8 cellular contexts compared by ENCODE assay signal in the genomic region with DNA sequence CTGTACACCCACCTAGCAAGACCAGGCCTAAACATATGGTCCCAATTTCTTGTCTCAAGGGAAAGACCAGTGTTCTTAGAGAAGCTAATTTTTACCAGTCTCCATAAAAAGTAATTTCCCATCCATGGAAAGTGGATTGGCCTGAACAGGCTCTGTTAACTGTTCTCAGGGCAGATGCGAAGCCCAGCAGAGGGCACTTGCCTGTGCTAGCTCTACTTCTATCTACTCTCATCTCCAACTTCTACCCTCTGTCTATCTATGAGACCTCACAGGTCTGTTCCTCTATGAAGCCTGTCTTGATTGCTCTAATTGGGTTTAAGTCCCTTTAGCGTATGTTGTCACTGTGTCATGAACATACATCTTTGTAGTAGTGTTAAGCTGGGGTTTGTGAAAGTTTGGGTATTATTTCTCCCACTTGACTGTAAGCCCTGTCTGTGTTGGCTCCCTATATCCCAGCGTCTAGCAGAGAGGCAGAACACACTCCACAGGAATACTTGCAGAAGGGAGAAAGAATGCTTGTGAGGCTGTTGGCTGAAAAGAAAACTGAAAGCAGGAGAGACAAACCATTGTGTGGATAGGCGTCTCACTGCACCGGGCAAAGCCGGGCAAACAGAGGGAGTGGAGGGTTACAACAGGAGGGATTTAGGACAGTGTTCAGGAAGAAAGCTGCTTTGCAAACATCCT.
DNase-seq lines count a peak whose midpoint lies in the region; ATAC-seq, FAIRE-seq and TF ChIP-seq lines count a peak whose summit lies in the region.

No MANE protein-coding gene starts in this region.

- TF ChIP-seq CTCF in GM10266 (IDR thresholded peaks at IDR 0.05; ENCODE audit: control insufficient read depth, insufficient read depth, low read depth, missing control alignments) (peak; percentile 28), WTC11 (IDR thresholded peaks at IDR 0.05) (no peak)

- H3K27ac ChIP-seq in right cardiac atrium (ENCODE audit: low read length) (peak overlapping the region; percentile 63), small intestine (ENCODE audit: low read depth in 1 of 2, low read length in 1 of 2) (peak overlapping the region; percentile 86 to 92)

- no peak overlapping the region for H3K4me3 Mint-ChIP-seq in WTC11

- FAIRE-seq in small intestine (lab: Jason Lieb, UNC), result no peak

- H3K27ac Mint-ChIP-seq in WTC11, result 0 out of 2 replicates have a peak overlapping the region, but pooled peaks have one; percentile 20

- no peaks in the 10 kb centered on the region for H3K9me3 ChIP-seq in right cardiac atrium (ENCODE audit: control insufficient read depth, low read length)
- no peaks in the 10 kb centered on the region for H3K9me3 ChIP-seq in small intestine (ENCODE audit: control insufficient read depth, low read depth)

- CTCF ChIA-PET in WTC11 (lab: Charles Lee), result interaction anchor here (0.7 to 2.8 kb wide), 7 partner anchors 14 to 1237 kb away, joined by 3 to 12 read pairs (median 3); no protein-coding TSS in a partner anchor

- H3K9me3 Mint-ChIP-seq in WTC11, result no peaks in the 10 kb centered on the region

- H3K4me1 Mint-ChIP-seq in WTC11, result peaks cover 50% of the 10 kb centered on the region

- H3K4me1 ChIP-seq in right cardiac atrium (ENCODE audit: control insufficient read depth, insufficient read depth, low read length) (peaks cover 4% of the 10 kb centered on the region), small intestine (ENCODE audit: control insufficient read depth in 2 of 2, insufficient read depth in 1 of 2, low read depth in 1 of 2, low read length in 1 of 2) (peaks cover 6 to 14% of the 10 kb centered on the region in 2 donors)

- ATAC-seq in WTC11, result 0 out of 2 replicates have a peak, but pooled peaks have one; percentile 14
- ATAC-seq in right cardiac atrium, result peak; percentile 47 to 53
- ATAC-seq in GM18498 (IDR thresholded peaks at IDR 0.05; ENCODE audit: unreplicated experiment), result no peak
- ATAC-seq in HG03432 (IDR thresholded peaks at IDR 0.05; ENCODE audit: unreplicated experiment), result no peak
- no peak for ATAC-seq in GM19395 (IDR thresholded peaks at IDR 0.05; ENCODE audit: unreplicated experiment)
- no peak for ATAC-seq in GM21619 (IDR thresholded peaks at IDR 0.05; ENCODE audit: unreplicated experiment)

- intact Hi-C loops in right cardiac atrium (cut with DNase I), result loop anchor here in 1 of 4 donors (10.0 kb wide), 1 partner anchor 163 kb away; the partner anchor contains the start of gene MAF

- POLR2A ChIA-PET in WTC11 (lab: Charles Lee), result no interaction called here

- 37% methylated on average over 6 of the region's 6 CpGs for WGBS in right cardiac atrium
- whole genome bisulfite sequencing in small intestine, 3 donors, result 12 to 33% (median 19%) methylated on average over 6 of the region's 6 CpGs

- H3K27me3 Mint-ChIP-seq in WTC11 (ENCODE audit: low read depth), result peaks cover 6% of the 10 kb centered on the region

- no peaks in the 10 kb centered on the region for H3K27me3 ChIP-seq in right cardiac atrium (ENCODE audit: control insufficient read depth, insufficient read depth)
- H3K27me3 ChIP-seq in small intestine (ENCODE audit: control insufficient read depth in 2 of 2, insufficient read depth in 2 of 2, low read length in 2 of 2), result no peaks in the 10 kb centered on the region

- H3K4me3 ChIP-seq in right cardiac atrium (ENCODE audit: low read length), result peak overlapping the region; percentile 43
- H3K4me3 ChIP-seq in small intestine (ENCODE audit: low read depth in 1 of 2, low read length in 2 of 2), result peak overlapping the region in 1 of 2 donors; percentile 1

- no peaks in the 10 kb centered on the region for H3K36me3 Mint-ChIP-seq in WTC11

- H3K36me3 ChIP-seq in small intestine (ENCODE audit: control insufficient read depth in 2 of 2, insufficient read depth in 2 of 2, low read length in 2 of 2), result no peaks in the 10 kb centered on the region

- DNase-seq in GM10266 (ENCODE audit: extremely low spot score), result no peak
- peak; percentile 14 for DNase-seq in WTC11 (ENCODE audit: low spot score)
- peak in 2 of 3 donors; percentile 50 to 60 for DNase-seq in right cardiac atrium
- peak; percentile 81 for DNase-seq in small intestine

TF ChIP-seq in WTC11, 78 proteins besides CTCF, POLR2A, EP300 and RAD21:
- TF ChIP-seq, protein P1, sequence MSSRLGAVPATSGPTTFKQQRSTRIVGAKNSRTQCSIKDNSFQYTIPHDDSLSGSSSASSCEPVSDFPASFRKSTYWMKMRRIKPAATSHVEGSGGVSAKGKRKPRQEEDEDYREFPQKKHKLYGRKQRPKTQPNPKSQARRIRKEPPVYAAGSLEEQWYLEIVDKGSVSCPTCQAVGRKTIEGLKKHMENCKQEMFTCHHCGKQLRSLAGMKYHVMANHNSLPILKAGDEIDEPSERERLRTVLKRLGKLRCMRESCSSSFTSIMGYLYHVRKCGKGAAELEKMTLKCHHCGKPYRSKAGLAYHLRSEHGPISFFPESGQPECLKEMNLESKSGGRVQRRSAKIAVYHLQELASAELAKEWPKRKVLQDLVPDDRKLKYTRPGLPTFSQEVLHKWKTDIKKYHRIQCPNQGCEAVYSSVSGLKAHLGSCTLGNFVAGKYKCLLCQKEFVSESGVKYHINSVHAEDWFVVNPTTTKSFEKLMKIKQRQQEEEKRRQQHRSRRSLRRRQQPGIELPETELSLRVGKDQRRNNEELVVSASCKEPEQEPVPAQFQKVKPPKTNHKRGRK (CRISPR knock-in tag; IDR thresholded peaks at IDR 0.05; ENCODE audit: borderline replicate concordance), result no peak
- TF ChIP-seq CDX4 (CRISPR knock-in tag; IDR thresholded peaks at IDR 0.05; ENCODE audit: borderline replicate concordance), result no peak
- no peak for TF ChIP-seq ZNF317 (CRISPR knock-in tag; IDR thresholded peaks at IDR 0.05; ENCODE audit: borderline replicate concordance, low read depth)
- TF ChIP-seq NFE2L1 (CRISPR knock-in tag; IDR thresholded peaks at IDR 0.05), result no peak
- TF ChIP-seq ATF2 (CRISPR knock-in tag; IDR thresholded peaks at IDR 0.05; ENCODE audit: borderline replicate concordance, low read depth), result no peak
- no peak for TF ChIP-seq FOXK1 (CRISPR knock-in tag; IDR thresholded peaks at IDR 0.05)
- TF ChIP-seq NFYB (CRISPR knock-in tag; conservative IDR thresholded peaks at IDR 0.05; ENCODE audit: low read depth), result no peak
- no peak for TF ChIP-seq HMGA2 (CRISPR knock-in tag; IDR thresholded peaks at IDR 0.05)
- no peak for TF ChIP-seq FOXP4 (CRISPR knock-in tag; IDR thresholded peaks at IDR 0.05)
- no peak for TF ChIP-seq FOXP1 (CRISPR knock-in tag; IDR thresholded peaks at IDR 0.05; ENCODE audit: borderline replicate concordance)
- TF ChIP-seq, protein P2, sequence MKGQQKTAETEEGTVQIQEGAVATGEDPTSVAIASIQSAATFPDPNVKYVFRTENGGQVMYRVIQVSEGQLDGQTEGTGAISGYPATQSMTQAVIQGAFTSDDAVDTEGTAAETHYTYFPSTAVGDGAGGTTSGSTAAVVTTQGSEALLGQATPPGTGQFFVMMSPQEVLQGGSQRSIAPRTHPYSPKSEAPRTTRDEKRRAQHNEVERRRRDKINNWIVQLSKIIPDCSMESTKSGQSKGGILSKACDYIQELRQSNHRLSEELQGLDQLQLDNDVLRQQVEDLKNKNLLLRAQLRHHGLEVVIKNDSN (CRISPR knock-in tag; IDR thresholded peaks at IDR 0.05), result no peak
- TF ChIP-seq ELF4 (CRISPR knock-in tag; IDR thresholded peaks at IDR 0.05; ENCODE audit: low read depth), result no peak
- no peak for TF ChIP-seq SMAD4 (CRISPR knock-in tag; IDR thresholded peaks at IDR 0.05)
- TF ChIP-seq MAX (CRISPR knock-in tag; IDR thresholded peaks at IDR 0.05), result no peak

Comparison
In these comparisons a context has a peak if more than half of its experiments do, and no peak if none do; other contexts are left out.
1. ATAC-seq: peak in WTC11 (single experiment) and right cardiac atrium (2 of 2); none in GM18498 (single experiment), HG03432 (single experiment), GM19395 (single experiment) and GM21619 (single experiment).